In the genomic region with DNA sequence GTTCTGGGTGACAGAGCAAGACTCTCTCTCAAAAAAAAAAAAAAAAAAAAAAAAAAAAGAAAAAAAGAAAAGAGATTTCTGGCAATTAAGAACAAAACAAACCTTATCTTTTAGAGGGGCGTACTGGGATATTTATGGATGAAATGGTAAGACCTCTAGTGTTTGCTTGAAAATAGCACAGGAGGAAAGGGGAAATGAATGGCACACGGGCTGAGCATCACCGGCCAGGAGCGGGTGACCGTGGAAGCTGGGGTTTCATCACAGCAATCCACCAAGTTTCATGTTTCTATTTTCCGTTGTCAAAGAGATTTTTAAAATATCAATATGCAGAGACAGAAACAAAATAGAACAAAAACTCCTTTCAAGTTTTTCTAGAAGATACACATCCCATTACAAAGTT, we compare ENCODE assay signal across 20 cellular contexts.
"Had no signal": no experiment of that assay in that cellular context is flagged by ENCODE, and none has a peak within 500 bp of the region (broad histone marks: within the 10 kb centered on the region; RNA-seq: fewer than 3 reads in every experiment).

No MANE protein-coding gene starts in this region.

- H3K27me3 ChIP-seq: esophagus squamous epithelium, pancreas, stomach, transverse colon had no signal

- H3K4me3 Mint-ChIP-seq: central memory CD8-positive, alpha-beta T cell; effector memory CD8-positive, alpha-beta T cell; naive thymus-derived CD8-positive, alpha-beta T cell; neural crest cell had no signal

- H3K4me3 ChIP-seq: esophagus squamous epithelium, mucosa of descending colon, pancreas, skin epidermis, stomach, thoracic aorta, transverse colon had no signal

- H3K4me1 Mint-ChIP-seq: central memory CD8-positive, alpha-beta T cell; naive thymus-derived CD8-positive, alpha-beta T cell had no signal

- H3K4me1 ChIP-seq: esophagus squamous epithelium had no signal

- H3K9me3 Mint-ChIP-seq: central memory CD8-positive, alpha-beta T cell; effector memory CD8-positive, alpha-beta T cell; naive thymus-derived CD8-positive, alpha-beta T cell; neural crest cell had no signal

- H3K27ac Mint-ChIP-seq: effector memory CD8-positive, alpha-beta T cell had no signal

- DNase-seq: effector memory CD8-positive, alpha-beta T cell; esophagus squamous epithelium; foreskin fibroblast; kidney; left cardiac atrium; mesendoderm; mucosa of descending colon; naive thymus-derived CD8-positive, alpha-beta T cell; nucleus accumbens; pancreas; stimulated activated naive CD4-positive, alpha-beta T cell; stomach; substantia nigra; transverse colon had no signal

- H3K9me3 ChIP-seq: esophagus squamous epithelium, mucosa of descending colon, pancreas, stomach, thoracic aorta, transverse colon had no signal

- H3K27me3 Mint-ChIP-seq: central memory CD8-positive, alpha-beta T cell; effector memory CD8-positive, alpha-beta T cell; naive thymus-derived CD8-positive, alpha-beta T cell; progenitor cell of endocrine pancreas had no signal

- ATAC-seq: effector memory CD8-positive, alpha-beta T cell; left cardiac atrium; mucosa of descending colon; naive thymus-derived CD8-positive, alpha-beta T cell; pancreas; sciatic nerve had no signal

- H3K27ac ChIP-seq: esophagus squamous epithelium, pancreas, skin epidermis, stomach, transverse colon had no signal
